ENCODE assay signal across 19 cellular contexts in genomic region chr5:31492824-31493223, GRCh38. TPM values are rescaled to one million over a fixed set of nuclear protein-coding genes. Genes with fewer than 3 reads are reported as not detected.
DNase-seq lines count a peak whose midpoint lies in the region; ATAC-seq and TF ChIP-seq lines count a peak whose summit lies in the region.
"Had no signal": no experiment of that assay in that cellular context is flagged by ENCODE, and none has a peak within 500 bp of the region (broad histone marks: within the 10 kb centered on the region; RNA-seq: fewer than 3 reads in every experiment).

No MANE protein-coding gene starts in this region.

- no peak overlapping the region for H3K4me3 Mint-ChIP-seq in GM23338
- H3K4me3 Mint-ChIP-seq: activated naive CD8-positive, alpha-beta T cell; activated T-cell treated with anti-CD3 and anti-CD28 coated beads, Interleukin-2, amount 50 U/mL, for 4 hours had no signal

- CTCF ChIA-PET in HEK293T (lab: Yijun Ruan, JAX), result no interaction called here

- no peaks in the 10 kb centered on the region for H3K27me3 Mint-ChIP-seq in GM23338 (ENCODE audit: insufficient read depth, low read depth, poor library complexity)
- H3K27me3 Mint-ChIP-seq: activated naive CD8-positive, alpha-beta T cell had no signal

- peak overlapping the region; percentile 51 for H3K27ac Mint-ChIP-seq in GM23338
- H3K27ac Mint-ChIP-seq: activated naive CD8-positive, alpha-beta T cell had no signal

- ATAC-seq in GM23338, result no peak
- ATAC-seq in GM18870 (IDR thresholded peaks at IDR 0.05; ENCODE audit: unreplicated experiment), result no peak
- ATAC-seq in psoas muscle, result no peak
- ATAC-seq: activated T-cell treated with anti-CD3 and anti-CD28 coated beads, Interleukin-2, amount 50 U/mL, for 4 hours; GM12878; left ventricle myocardium superior had no signal

- no peak for TF ChIP-seq EP300 in esophagus muscularis mucosa (IDR thresholded peaks at IDR 0.05)

- peaks cover 22% of the 10 kb centered on the region for H3K36me3 ChIP-seq in GM23338 (ENCODE audit: insufficient read depth)
- H3K36me3 ChIP-seq in esophagus muscularis mucosa, result peaks cover 18 to 85% (median 53%) of the 10 kb centered on the region in 4 donors
- H3K36me3 ChIP-seq in psoas muscle (ENCODE audit: insufficient read depth in 1 of 2, low read depth in 1 of 2), result peaks cover 4 to 81% of the 10 kb centered on the region in 2 donors

- intact Hi-C loops in esophagus muscularis mucosa (cut with DNase I), result no loop called here
- intact Hi-C loops in psoas muscle (cut with DNase I), result no loop called here

- peaks cover 20% of the 10 kb centered on the region for H3K4me1 ChIP-seq in GM23338 (ENCODE audit: insufficient read depth)
- peaks cover 0 to 41% (median 25%) of the 10 kb centered on the region in 4 donors for H3K4me1 ChIP-seq in esophagus muscularis mucosa
- H3K4me1 ChIP-seq in psoas muscle, result no peaks in the 10 kb centered on the region
- H3K4me1 ChIP-seq: esophagus squamous epithelium, pancreas had no signal

- H3K36me3 Mint-ChIP-seq in GM23338 (ENCODE audit: low read depth), result peaks cover 86% of the 10 kb centered on the region

- no peaks in the 10 kb centered on the region for H3K9me3 Mint-ChIP-seq in GM23338
- H3K9me3 Mint-ChIP-seq: activated T-cell treated with anti-CD3 and anti-CD28 coated beads, Interleukin-2, amount 50 U/mL, for 4 hours had no signal

- H3K27me3 ChIP-seq in GM23338 (ENCODE audit: insufficient read depth) (no peaks in the 10 kb centered on the region), esophagus muscularis mucosa (no peaks in the 10 kb centered on the region), psoas muscle (ENCODE audit: insufficient read depth in 3 of 3, low read length in 2 of 3) (no peaks in the 10 kb centered on the region)
- H3K27me3 ChIP-seq: brain microvascular endothelial cell, dorsolateral prefrontal cortex, esophagus squamous epithelium, pancreas had no signal

- TF ChIP-seq POLR2A in esophagus muscularis mucosa (IDR thresholded peaks at IDR 0.05; ENCODE audit: low read depth), result no peak

- no peak overlapping the region for H3K4me3 ChIP-seq in GM23338
- H3K4me3 ChIP-seq in esophagus muscularis mucosa, result no peak overlapping the region
- H3K4me3 ChIP-seq in psoas muscle, result no peak overlapping the region
- H3K4me3 ChIP-seq: dorsolateral prefrontal cortex, esophagus squamous epithelium, GM12878, pancreas had no signal

- POLR2A ChIA-PET in HEK293T (lab: Yijun Ruan, JAX), result no interaction called here

- no peaks in the 10 kb centered on the region for H4K20me1 ChIP-seq in GM23338 (replicated peaks; ENCODE audit: insufficient read depth)

- peak overlapping the region; percentile 75; the same call in 1 of the 2 replicates for H3K27ac ChIP-seq in GM23338 (ENCODE audit: low read depth)
- peak overlapping the region; percentile 2 to 46 (median 26) for H3K27ac ChIP-seq in esophagus muscularis mucosa (replicated peaks in 1 of 4)
- H3K27ac ChIP-seq in psoas muscle, result no peak overlapping the region
- H3K27ac ChIP-seq: brain microvascular endothelial cell, pancreas had no signal

- WGBS in esophagus muscularis mucosa, result 39% methylated on average over 2 of the region's 2 CpGs
- 47 to 60% (median 50%) methylated on average over 2 of the region's 2 CpGs for WGBS in psoas muscle, 3 donors

- DNase-seq in GM23338 (ENCODE audit: low spot score) (peak; percentile 28), NCI-H69 (lab: John Stamatoyannopoulos, UW) (peak; percentile 89), esophagus muscularis mucosa (ENCODE audit: extremely low spot score) (no peak), lung microvascular endothelial cell (ENCODE audit: low read depth in 2 of 2) (peak; percentile 84 to 90), HEK293T (ENCODE audit: extremely low spot score) (no peak), psoas muscle (no peak)
- no peak for DNase-seq in activated CD8-positive, alpha-beta memory T cell treated with anti-CD3 and anti-CD28 coated beads, Interleukin-2, amount 50 U/mL, for 4 hours
- DNase-seq: activated CD4-positive, alpha-beta T cell treated with anti-CD3 and anti-CD28 coated beads, Interleukin-2, amount 50 U/mL, for 4 hours; activated T-cell treated with anti-CD3 and anti-CD28 coated beads, Interleukin-2, amount 50 U/mL, for 4 hours; brain microvascular endothelial cell; esophagus squamous epithelium; left ventricle myocardium superior; NCI-H82; pancreas; RPMI8226 had no signal

- H3F3A ChIP-seq in GM23338 (replicated peaks; ENCODE audit: low read depth), result no peaks in the 10 kb centered on the region

- H2AFZ ChIP-seq in GM23338, result no peak overlapping the region

- H3K4me1 Mint-ChIP-seq in GM23338, result peaks cover 37% of the 10 kb centered on the region

- no peaks in the 10 kb centered on the region for H3K9me3 ChIP-seq in esophagus muscularis mucosa
- no peaks in the 10 kb centered on the region for H3K9me3 ChIP-seq in psoas muscle
- H3K9me3 ChIP-seq: esophagus squamous epithelium, pancreas had no signal

- H3K4me2 ChIP-seq in GM23338, result peak overlapping the region; percentile 31; the same call in 1 of the 2 replicates

- no peaks in the 10 kb centered on the region for H3K9me2 ChIP-seq in GM23338 (ENCODE audit: insufficient read depth)

- TF ChIP-seq CTCF in GM23338 (conservative IDR thresholded peaks at IDR 0.05; ENCODE audit: low read depth in 2 of 2) (no peak), esophagus muscularis mucosa (IDR thresholded peaks at IDR 0.05) (no peak), psoas muscle (IDR thresholded peaks at IDR 0.05) (no peak)

- H3K79me2 ChIP-seq in GM23338 (replicated peaks; ENCODE audit: insufficient read depth), result no peaks in the 10 kb centered on the region

TF ChIP-seq in GM23338, 12 proteins besides CTCF, POLR2A, EP300 and RAD21 (continues in another document):
- TF ChIP-seq EZH2 (IDR thresholded peaks at IDR 0.05; ENCODE audit: low read depth, unreplicated experiment), result no peak
- no peak for TF ChIP-seq ZNF114 (CRISPR knock-in tag; IDR thresholded peaks at IDR 0.05)
- TF ChIP-seq CREB1 (CRISPR knock-in tag; IDR thresholded peaks at IDR 0.05; ENCODE audit: low read depth), result no peak
- TF ChIP-seq NANOG (IDR thresholded peaks at IDR 0.05; ENCODE audit: borderline replicate concordance), result no peak
- no peak for TF ChIP-seq POLR2AphosphoS5 (IDR thresholded peaks at IDR 0.05; ENCODE audit: low read depth)
- no peak; the same call in 1 of the 2 replicates for TF ChIP-seq ETS1 (IDR thresholded peaks at IDR 0.05)

TF ChIP-seq in HEK293T, 16 proteins besides CTCF, POLR2A, EP300 and RAD21:
- no peak for TF ChIP-seq FOXK2 (IDR thresholded peaks at IDR 0.05)
- no peak for TF ChIP-seq SUZ12 (IDR thresholded peaks at IDR 0.05)
- TF ChIP-seq PKNOX1 (IDR thresholded peaks at IDR 0.05), result no peak
- no peak for TF ChIP-seq FOXM1 (IDR thresholded peaks at IDR 0.05; ENCODE audit: borderline replicate concordance)
- no peak for TF ChIP-seq ZNF384 (IDR thresholded peaks at IDR 0.05)
- TF ChIP-seq ELF4 (IDR thresholded peaks at IDR 0.05), result no peak
- TF ChIP-seq HDGF (IDR thresholded peaks at IDR 0.05; ENCODE audit: borderline replicate concordance), result no peak
- no peak for TF ChIP-seq BHLHE40 (IDR thresholded peaks at IDR 0.05; ENCODE audit: borderline replicate concordance)
- no peak for TF ChIP-seq FOXA1 (IDR thresholded peaks at IDR 0.05)

RNA-seq across cellular contexts. Expression of gene DROSHA, which starts 39.1 kb away (rescaled TPM):
- 70.6 and 82.3 TPM in 2 replicates for total RNA-seq in GM23338 (2014; rRNA removed; shearing (Covaris generic))
- polyA plus RNA-seq in GM23338 (2016; fragmentation: Nextera tagmentation; extraction: Ambion mirVana), result 87.4 and 87.8 TPM in 2 replicates
- total RNA-seq in esophagus muscularis mucosa, result 10 to 100 TPM; 27.5 to 47.0 (median 36.6) TPM
- total RNA-seq in lung microvascular endothelial cell, result 28.3 and 43.7 TPM in 2 replicates
- total RNA-seq in psoas muscle, result 10 to 100 TPM; 23.8 to 36.2 (median 31.5) TPM
- 10 to 100 TPM; 18.2 to 50.5 (median 22.5) TPM for polyA plus RNA-seq in psoas muscle

RNA-seq across cellular contexts. Expression of gene C5orf22, which starts 39.3 kb away (rescaled TPM):
- total RNA-seq in GM23338 (2014; rRNA removed; shearing (Covaris generic)), result 26.8 and 30.9 TPM in 2 replicates
- polyA plus RNA-seq in GM23338 (2016; fragmentation: Nextera tagmentation; extraction: Ambion mirVana) (11.3 and 13.6 TPM in 2 replicates), psoas muscle (10 to 100 TPM; 14.9 to 29.7 (median 23.9) TPM)
- total RNA-seq in esophagus muscularis mucosa (10 to 100 TPM; 11.2 to 21.8 (median 17.0) TPM), lung microvascular endothelial cell (10.2 and 14.7 TPM in 2 replicates), psoas muscle (10 to 100 TPM; 20.6 to 32.4 (median 27.0) TPM)

Comparison
In these comparisons a context has a peak if more than half of its experiments do, and no peak if none do; other contexts are left out.
1. DNase-seq: peak in GM23338 (single experiment), NCI-H69 (single experiment) and lung microvascular endothelial cell (2 of 2); none in esophagus muscularis mucosa (single experiment), HEK293T (single experiment), psoas muscle (0 of 2) and activated CD8-positive, alpha-beta memory T cell treated with anti-CD3 and anti-CD28 coated beads, Interleukin-2, amount 50 U/mL, for 4 hours (single experiment).